8 cellular contexts compared by ENCODE assay signal in the genomic region with DNA sequence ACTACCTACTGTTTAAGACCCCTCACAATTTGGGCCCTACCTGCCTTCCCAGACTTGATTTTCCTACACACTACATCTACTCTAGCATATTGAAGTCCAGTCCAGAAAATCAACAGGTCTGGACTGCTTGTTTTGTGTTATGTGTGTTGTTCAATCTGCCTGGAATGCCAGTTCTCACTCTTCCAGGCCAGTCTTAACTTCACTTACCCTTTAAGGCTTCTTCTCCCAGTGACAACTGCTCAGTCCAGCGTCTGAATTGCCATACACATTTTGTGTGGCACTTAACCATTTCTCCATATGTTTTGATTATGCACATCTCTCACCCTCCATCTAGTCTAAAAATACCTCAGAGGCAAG. TPM values are rescaled to one million over a fixed set of nuclear protein-coding genes. Genes with fewer than 3 reads are reported as not detected.
DNase-seq lines count a peak whose midpoint lies in the region; ATAC-seq and TF ChIP-seq lines count a peak whose summit lies in the region.

No MANE protein-coding gene starts in this region.

- H3K27ac Mint-ChIP-seq in nephron progenitor cell = no peak overlapping the region

- H3K4me3 Mint-ChIP-seq in nephron progenitor cell = peak overlapping the region; percentile 88

- DNase-seq in EH (ENCODE audit: low read depth) (peak; percentile 27), NT2/D1 (ENCODE audit: low read depth, low spot score) (no peak), coronary artery (ENCODE audit: low spot score) (no peak), nephron progenitor cell (no peak), dorsolateral prefrontal cortex (no peak), ureter (ENCODE audit: low spot score) (no peak), NCI-H187 treated with DMSO at 0.1 percent for 48 hours (lab: John Stamatoyannopoulos, UW) (no peak)

- peak overlapping the region; percentile 98 for H3K9ac ChIP-seq in NT2/D1 (ENCODE audit: insufficient read length, low read depth)

- intact Hi-C loops in dorsolateral prefrontal cortex (cut with DNase I) = no loop called here

- no peaks in the 10 kb centered on the region for H3K4me1 ChIP-seq in NT2/D1 (ENCODE audit: insufficient read depth, insufficient read length)

- no peaks in the 10 kb centered on the region for H3K27me3 ChIP-seq in NT2/D1 (ENCODE audit: insufficient read depth, insufficient read length)
- H3K27me3 ChIP-seq in dorsolateral prefrontal cortex = peaks cover 0 to 14% (median 0%) of the 10 kb centered on the region in 45 donors

- H3K36me3 ChIP-seq in NT2/D1 (ENCODE audit: insufficient read depth, insufficient read length, low read length) = peaks cover 42% of the 10 kb centered on the region

- H3K9me3 ChIP-seq in NT2/D1 (ENCODE audit: insufficient read depth, low read length) = no peaks in the 10 kb centered on the region

- peaks cover 33% of the 10 kb centered on the region for H3K4me1 Mint-ChIP-seq in nephron progenitor cell

- H3K27ac ChIP-seq in coronary artery (no peak overlapping the region), dorsolateral prefrontal cortex (no peak overlapping the region)

- TF ChIP-seq CTCF in coronary artery (IDR thresholded peaks at IDR 0.05) (no peak), nephron progenitor cell (IDR thresholded peaks at IDR 0.05) (no peak), dorsolateral prefrontal cortex (IDR thresholded peaks at IDR 0.05 in 54 of 56, conservative IDR thresholded peaks at IDR 0.05 in 2 of 56; ENCODE audit: low read depth in 1 of 56, partially characterized antibody in 56 of 56) (no peak)

- no peak for ATAC-seq in GM18858 (IDR thresholded peaks at IDR 0.05; ENCODE audit: unreplicated experiment)

- H3K27me3 Mint-ChIP-seq in nephron progenitor cell (ENCODE audit: low read depth, poor library complexity) = peaks cover 22% of the 10 kb centered on the region

- H3K4me3 ChIP-seq in NT2/D1 (ENCODE audit: insufficient read length, low read depth) (peak overlapping the region; percentile 98), coronary artery (peak overlapping the region; percentile 82), dorsolateral prefrontal cortex (peak overlapping the region in 8 of 59 donors; percentile 72 to 88 (median 80))

- peaks cover 27% of the 10 kb centered on the region for H3K36me3 Mint-ChIP-seq in nephron progenitor cell (ENCODE audit: low read depth)

- no peaks in the 10 kb centered on the region for H3K9me3 Mint-ChIP-seq in nephron progenitor cell

RNA-seq across cellular contexts. Expression of gene TICRR, which starts 1.1 kb away (rescaled TPM):
- total RNA-seq in dorsolateral prefrontal cortex (under 1 TPM in 102 of 120 experiments, not detected in 18; 0.06 to 0.72 (median 0.21) TPM), ureter (0.47 TPM)
